In genomic region chr16:2213817-2214720, GRCh38 we compare ENCODE assay signal across 8 cellular contexts. TPM values are rescaled to one million over a fixed set of nuclear protein-coding genes. Genes with fewer than 3 reads are reported as not detected.
DNase-seq lines count a peak whose midpoint lies in the region; ATAC-seq and TF ChIP-seq lines count a peak whose summit lies in the region.

No MANE protein-coding gene starts in this region.

- intact Hi-C loops in body of pancreas (cut with DNase I): no loop called here

- H3K27ac ChIP-seq in HUES6 (ENCODE audit: low read depth, low read length) (peak overlapping the region; percentile 62; the same call in 1 of the 2 replicates), body of pancreas (peak overlapping the region in 3 of 4 donors; percentile 54 to 80 (median 73)), mesodermal cell (ENCODE audit: low read depth, low read length, severe bottlenecking) (peak overlapping the region; percentile 80)

- no peak for TF ChIP-seq POLR2A in body of pancreas (IDR thresholded peaks at IDR 0.05)

- no peak for TF ChIP-seq CTCF in body of pancreas (IDR thresholded peaks at IDR 0.05)
- no peak for TF ChIP-seq CTCF in GM10248 (IDR thresholded peaks at IDR 0.05; ENCODE audit: control extremely low read depth, extremely low read depth, low read depth, missing control alignments)

- H3K4me1 ChIP-seq in HUES6 (ENCODE audit: control insufficient read depth, insufficient read depth, low read length): peaks cover 20% of the 10 kb centered on the region
- H3K4me1 ChIP-seq in body of pancreas: peaks cover 26% of the 10 kb centered on the region
- peaks cover 17% of the 10 kb centered on the region for H3K4me1 ChIP-seq in mesodermal cell (ENCODE audit: control insufficient read depth, insufficient read depth, low read length, poor library complexity, severe bottlenecking)

- H3K4me3 ChIP-seq in HUES6 (ENCODE audit: low read depth, low read length) (peak overlapping the region; percentile 95), body of pancreas (peak overlapping the region; percentile 5 to 24), mesodermal cell (ENCODE audit: extremely low read depth, insufficient read depth, low read length, poor library complexity, severe bottlenecking) (peak overlapping the region; percentile 78)

- peak; percentile 34 for DNase-seq in stimulated activated CD4-positive, alpha-beta T cell treated with anti-CD3 and anti-CD28 coated beads, Interleukin-15, amount 100 ng/mL, for 24 hours
- DNase-seq in stimulated activated CD4-positive, alpha-beta T cell treated with anti-CD3 and anti-CD28 coated beads, Interleukin-4, amount 100 ng/mL, for 24 hours: no peak
- DNase-seq in body of pancreas (no peak), GM10248 (ENCODE audit: extremely low spot score) (no peak), AML-193 (lab: John Stamatoyannopoulos, UW) (no peak), germinal center (ENCODE audit: low spot score) (no peak)

- H3K9ac ChIP-seq in HUES6 (ENCODE audit: low read length): peak overlapping the region; percentile 98

- 1% methylated on average over 14 to 98 of the region's 99 CpGs for WGBS in body of pancreas, 2 donors
- 0 to 1% methylated on average over 77 to 92 of the region's 99 CpGs for WGBS in mesodermal cell (ENCODE audit: insufficient coverage in 2 of 2), 2 experiments

- H3K9me3 ChIP-seq in HUES6 (ENCODE audit: control insufficient read depth, insufficient read depth, low read depth, low read length) (no peaks in the 10 kb centered on the region), body of pancreas (no peaks in the 10 kb centered on the region), mesodermal cell (ENCODE audit: control insufficient read depth, low read length) (no peaks in the 10 kb centered on the region)

- H3K36me3 ChIP-seq in HUES6 (ENCODE audit: control insufficient read depth, insufficient read depth, low read length): peaks cover 29% of the 10 kb centered on the region
- no peaks in the 10 kb centered on the region for H3K36me3 ChIP-seq in body of pancreas (replicated peaks in 1 of 2; ENCODE audit: insufficient read depth in 1 of 2, low read depth in 2 of 2)
- peaks cover 31% of the 10 kb centered on the region for H3K36me3 ChIP-seq in mesodermal cell (ENCODE audit: control insufficient read depth, insufficient read depth, low read length)

- CTCF ChIA-PET in GM10248 (lab: Yijun Ruan, JAX): interaction anchor here (1.0 kb wide), 1 partner anchor 8 kb away, joined by 3 read pairs; no protein-coding TSS in a partner anchor

- POLR2A ChIA-PET in GM10248 (lab: Yijun Ruan, JAX): interaction anchor here (1.0 to 1.4 kb wide), 3 partner anchors 11 to 131 kb away, joined by 3 to 7 read pairs (median 6); partner anchors contain the start of gene TRAF7

- no peaks in the 10 kb centered on the region for H3K27me3 ChIP-seq in HUES6 (ENCODE audit: control insufficient read depth, insufficient read depth, low read length)
- no peaks in the 10 kb centered on the region for H3K27me3 ChIP-seq in body of pancreas

- ATAC-seq in body of pancreas: peak; percentile 0

RNA-seq across cellular contexts. Expression of gene PGP, which starts 0.6 kb away (rescaled TPM):
- total RNA-seq in body of pancreas: 10 to 100 TPM in 1 of 2 donors, 1 to 10 TPM in 1; 7.8 to 15.8 TPM
- 27.5 TPM for polyA plus RNA-seq in mesodermal cell (2013, experiment 1 of 2)
- 27.1 TPM for polyA plus RNA-seq in mesodermal cell (2013, experiment 2 of 2)

RNA-seq across cellular contexts. Expression of gene BRICD5, which starts 3.4 kb away (rescaled TPM):
- 1 to 10 TPM; 1.8 to 3.3 TPM for total RNA-seq in body of pancreas
- polyA plus RNA-seq in mesodermal cell (2013, experiment 1 of 2): 12.2 TPM
- 11.9 TPM for polyA plus RNA-seq in mesodermal cell (2013, experiment 2 of 2)

RNA-seq across cellular contexts. Expression of gene MLST8, which starts 8.8 kb away (rescaled TPM):
- total RNA-seq in body of pancreas: 10 to 100 TPM; 32.4 to 59.0 TPM
- polyA plus RNA-seq in mesodermal cell (2013, experiment 1 of 2): 50.6 TPM
- 45.8 TPM for polyA plus RNA-seq in mesodermal cell (2013, experiment 2 of 2)

RNA-seq across cellular contexts. Expression of gene E4F1, which starts 9.3 kb away (rescaled TPM):
- 10 to 100 TPM; 22.3 to 48.1 TPM for total RNA-seq in body of pancreas
- polyA plus RNA-seq in mesodermal cell (2013, experiment 1 of 2): 23.1 TPM
- 19.1 TPM for polyA plus RNA-seq in mesodermal cell (2013, experiment 2 of 2)

RNA-seq across cellular contexts. Expression of gene CASKIN1, which starts 17.7 kb away (rescaled TPM):
- under 1 TPM; 0.66 to 0.78 TPM for total RNA-seq in body of pancreas
- 1.9 TPM for polyA plus RNA-seq in mesodermal cell (2013, experiment 1 of 2)
- polyA plus RNA-seq in mesodermal cell (2013, experiment 2 of 2): 1.8 TPM

Comparison
In these comparisons a context has a peak if more than half of its experiments do, and no peak if none do; other contexts are left out.
1. H3K4me3 ChIP-seq: peak in every context shown above with its lines; median percentile 95 in HUES6; 78 in mesodermal cell; 14 in body of pancreas.